Comparison of ENCODE assay signal across 23 cellular contexts in the genomic region with DNA sequence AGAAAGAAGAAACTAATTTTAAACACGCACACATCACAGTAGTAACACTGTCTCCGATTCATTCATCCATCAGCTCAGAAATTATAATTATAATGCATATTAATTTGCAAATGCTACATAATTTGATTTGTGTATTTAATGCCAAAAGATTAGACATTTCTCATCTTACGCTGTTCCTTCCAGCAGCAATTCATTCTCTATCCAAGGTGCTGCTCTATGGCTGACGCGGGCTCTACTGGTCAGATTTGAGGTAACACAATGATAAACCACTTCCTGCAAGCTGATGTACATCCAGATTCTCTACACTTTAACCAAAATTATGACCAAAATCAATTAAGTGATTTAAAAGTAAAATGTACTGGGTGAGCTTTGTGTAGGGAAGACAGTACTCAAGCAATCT.
"Had no signal": no experiment of that assay in that cellular context is flagged by ENCODE, and none has a peak within 500 bp of the region (broad histone marks: within the 10 kb centered on the region; RNA-seq: fewer than 3 reads in every experiment).

No MANE protein-coding gene starts in this region.

- H3K9me3 Mint-ChIP-seq: activated CD4-positive, alpha-beta T cell treated with anti-CD3 and anti-CD28 coated beads, Interleukin-2, amount 10 ng/mL, durations not matched to agents 7 days and 5 days; activated CD8-positive, alpha-beta T cell treated with anti-CD3 and anti-CD28 coated beads for 36 hours; activated naive CD8-positive, alpha-beta T cell treated with anti-CD3 and anti-CD28 coated beads for 36 hours; endodermal cell had no signal

- H3K4me3 Mint-ChIP-seq: activated CD4-positive, alpha-beta T cell treated with anti-CD3 and anti-CD28 coated beads, Interleukin-2, amount 10 ng/mL, durations not matched to agents 7 days and 5 days; activated CD8-positive, alpha-beta T cell treated with anti-CD3 and anti-CD28 coated beads for 36 hours; activated naive CD8-positive, alpha-beta T cell treated with anti-CD3 and anti-CD28 coated beads for 36 hours; activated T-helper 17 cell treated with anti-CD3 and anti-CD28 coated beads, Interleukin-2, amount 50 U/mL, for 72 hours; endodermal cell; natural killer cell had no signal

- H3K4me3 ChIP-seq: esophagus squamous epithelium, gastrocnemius medialis, pancreas, psoas muscle, right atrium auricular region, thyroid gland, upper lobe of right lung had no signal

- H3K36me3 Mint-ChIP-seq: activated naive CD8-positive, alpha-beta T cell treated with anti-CD3 and anti-CD28 coated beads for 36 hours; natural killer cell had no signal

- H3K27me3 Mint-ChIP-seq: activated CD4-positive, alpha-beta T cell treated with anti-CD3 and anti-CD28 coated beads, Interleukin-2, amount 10 ng/mL, durations not matched to agents 7 days and 5 days; activated CD8-positive, alpha-beta T cell treated with anti-CD3 and anti-CD28 coated beads for 36 hours; activated naive CD8-positive, alpha-beta T cell treated with anti-CD3 and anti-CD28 coated beads for 36 hours had no signal

- H3K27ac Mint-ChIP-seq: activated CD4-positive, alpha-beta T cell treated with anti-CD3 and anti-CD28 coated beads, Interleukin-2, amount 10 ng/mL, durations not matched to agents 7 days and 5 days; activated CD8-positive, alpha-beta T cell treated with anti-CD3 and anti-CD28 coated beads for 36 hours; activated naive CD8-positive, alpha-beta T cell treated with anti-CD3 and anti-CD28 coated beads for 36 hours; activated T-helper 17 cell treated with anti-CD3 and anti-CD28 coated beads, Interleukin-2, amount 50 U/mL, for 72 hours; endodermal cell; natural killer cell had no signal

- H3K4me1 Mint-ChIP-seq: activated T-helper 17 cell treated with anti-CD3 and anti-CD28 coated beads, Interleukin-2, amount 50 U/mL, for 72 hours had no signal

- DNase-seq: activated CD4-positive, alpha-beta T cell treated with anti-CD3 and anti-CD28 coated beads, Interleukin-2, amount 10 ng/mL, durations not matched to agents 7 days and 5 days; activated CD4-positive, CD25-positive, alpha-beta regulatory T cell treated with anti-CD3 and anti-CD28 coated beads, Interleukin-2, amount 50 U/mL, for 72 hours; activated CD8-positive, alpha-beta T cell treated with anti-CD3 and anti-CD28 coated beads for 36 hours; activated naive CD8-positive, alpha-beta T cell treated with anti-CD3 and anti-CD28 coated beads for 36 hours; activated T-cell treated with anti-CD3 and anti-CD28 coated beads, Interleukin-2, amount 50 U/mL, for 1 hour; cortex of kidney; esophagus squamous epithelium; gastrocnemius medialis; head of caudate nucleus; hypothalamus; left ventricle myocardium superior; mammary epithelial cell; midbrain; natural killer cell; pancreas; psoas muscle; stimulated activated CD4-positive, alpha-beta T cell treated with anti-CD3 and anti-CD28 coated beads, Interleukin-4, amount 100 ng/mL, for 24 hours; stimulated activated naive CD4-positive, alpha-beta T cell treated with Interleukin-2 at 50 U/mL for 16 hours; thyroid gland; upper lobe of right lung had no signal

- ATAC-seq: activated CD8-positive, alpha-beta T cell treated with anti-CD3 and anti-CD28 coated beads for 36 hours; activated T-helper 17 cell treated with anti-CD3 and anti-CD28 coated beads, Interleukin-2, amount 50 U/mL, for 72 hours; gastrocnemius medialis; natural killer cell; pancreas; psoas muscle; upper lobe of right lung had no signal
